Comparison of ENCODE assay signal across 8 cellular contexts in the genomic region with DNA sequence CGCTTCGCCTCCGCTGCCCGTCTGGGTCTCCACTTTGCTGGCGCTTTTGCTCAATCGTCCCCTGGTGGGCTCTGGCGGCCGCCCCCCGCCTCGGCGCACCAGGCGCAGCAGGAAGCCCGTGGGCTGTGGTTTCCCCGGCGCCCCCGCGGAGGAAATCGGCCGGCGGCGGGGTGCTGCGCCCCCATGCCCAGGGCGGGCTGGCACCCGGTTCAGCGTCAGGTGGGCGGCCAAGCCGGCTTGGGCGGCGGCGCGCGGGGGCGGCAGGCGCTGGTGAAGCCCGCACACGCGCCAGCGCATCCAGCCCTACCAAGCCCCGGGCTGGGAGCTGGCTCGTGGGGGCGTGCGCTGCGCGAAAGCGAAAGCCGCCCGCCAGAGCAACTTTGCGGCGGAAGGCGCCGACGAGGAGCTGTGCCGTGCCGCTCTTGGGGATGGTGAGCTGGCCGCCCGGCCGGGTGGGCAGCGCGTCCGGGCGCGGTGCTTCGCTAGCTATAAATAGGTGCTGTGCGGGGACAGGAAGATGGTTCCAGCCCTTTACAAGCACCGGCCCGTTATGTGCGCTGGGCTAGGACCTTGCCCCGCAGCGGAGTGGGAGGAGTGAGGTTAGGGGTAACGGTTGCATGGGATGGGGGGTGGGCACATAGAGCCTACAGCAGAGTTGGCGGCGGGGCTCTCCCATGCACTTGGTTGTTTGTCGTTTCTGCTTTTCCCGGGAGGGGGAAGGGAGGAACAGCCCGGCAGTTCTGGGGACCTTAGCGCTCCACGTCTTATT. TPM values are rescaled to one million over a fixed set of nuclear protein-coding genes. Genes with fewer than 3 reads are reported as not detected.
A peak's percentile ranks its signal among the peaks of the same experiment; 100 is the strongest.
DNase-seq lines count a peak whose midpoint lies in the region; ATAC-seq and TF ChIP-seq lines count a peak whose summit lies in the region.

No MANE protein-coding gene starts in this region.

- TF ChIP-seq POLR2A in GM19193 (IDR thresholded peaks at IDR 0.05; ENCODE audit: extremely low read depth, insufficient read depth, insufficient read length) (peak; percentile 44), right lobe of liver (IDR thresholded peaks at IDR 0.05) (no peak)

- 0% methylated on average over 13 of the region's 77 CpGs for WGBS in right lobe of liver (ENCODE audit: insufficient coverage, low coverage, low lambda C conversion rate, missing lambda C conversion rate)

- peak; percentile 19 to 44 (median 42) for ATAC-seq in right lobe of liver
- no peak for ATAC-seq in HG03108 (IDR thresholded peaks at IDR 0.05; ENCODE audit: unreplicated experiment)

- POLR2A ChIA-PET in AG04450 (lab: Yijun Ruan, JAX) = interaction anchor here (0.7 to 3.3 kb wide), 3 partner anchors 8 to 10 kb away, joined by 3 to 27 read pairs (median 3); no protein-coding TSS in a partner anchor

- H3K4me1 ChIP-seq in HUES6 (ENCODE audit: control insufficient read depth, insufficient read depth, low read length) (peaks cover 24% of the 10 kb centered on the region), right lobe of liver (peaks cover 0 to 9% (median 2%) of the 10 kb centered on the region in 4 donors)

- H3K9me3 ChIP-seq in AG04450 (ENCODE audit: control insufficient read depth, insufficient read depth, low read length) (no peaks in the 10 kb centered on the region), HUES6 (ENCODE audit: control insufficient read depth, insufficient read depth, low read depth, low read length) (no peaks in the 10 kb centered on the region), right lobe of liver (no peaks in the 10 kb centered on the region)

- intact Hi-C loops in right lobe of liver (cut with DNase I) = no loop called here

- H3K4me3 ChIP-seq in AG04450 (ENCODE audit: low read depth, low read length) (peak overlapping the region; percentile 95), HUES6 (ENCODE audit: low read depth, low read length) (peak overlapping the region; percentile 74), right lobe of liver (peak overlapping the region; percentile 64 to 81 (median 70))

- peak overlapping the region; percentile 21 for H3K9ac ChIP-seq in HUES6 (ENCODE audit: low read length)

- H3K27ac ChIP-seq in AG04450 (ENCODE audit: low read depth, low read length) (peak overlapping the region; percentile 47), HUES6 (ENCODE audit: low read depth, low read length) (no peak overlapping the region), right lobe of liver (peak overlapping the region; percentile 2 to 63 (median 40))

- CTCF ChIA-PET in AG04450 (lab: Charles Lee) = interaction anchor here (0.6 to 3.5 kb wide), 24 partner anchors 9 to 311 kb away, joined by 3 to 26 read pairs (median 6); no protein-coding TSS in a partner anchor

- H3K36me3 ChIP-seq in HUES6 (ENCODE audit: control insufficient read depth, insufficient read depth, low read length) = peaks cover 4% of the 10 kb centered on the region; the same call in 1 of the 2 replicates
- H3K36me3 ChIP-seq in right lobe of liver = no peaks in the 10 kb centered on the region

- DNase-seq in AG04450 (ENCODE audit: low read depth, low spot score) = no peak
- DNase-seq in activated CD4-positive, CD25-positive, alpha-beta regulatory T cell treated with anti-CD3 and anti-CD28 coated beads, Interleukin-2, amount 50 U/mL, for 16 hours (ENCODE audit: low read depth, low spot score) = peak; percentile 28
- peak; percentile 45 for DNase-seq in cerebellum (ENCODE audit: low spot score)
- DNase-seq in right lobe of liver = peak in 2 of 3 donors; percentile 58 to 59
- peak; percentile 41 for DNase-seq in stimulated activated CD8-positive, alpha-beta memory T cell treated with anti-CD3 and anti-CD28 coated beads, Interleukin-12 subunit alpha, Interleukin-12 subunit beta, amount 100 ng/mL, for 1 hour (ENCODE audit: low read depth)

- H3K27me3 ChIP-seq in AG04450 (ENCODE audit: control insufficient read depth, insufficient read depth, low read length) = no peaks in the 10 kb centered on the region
- H3K27me3 ChIP-seq in HUES6 (ENCODE audit: control insufficient read depth, insufficient read depth, low read length) = peaks cover 8% of the 10 kb centered on the region
- no peaks in the 10 kb centered on the region for H3K27me3 ChIP-seq in right lobe of liver

- TF ChIP-seq CTCF in AG04450 (IDR thresholded peaks at IDR 0.05; ENCODE audit: low read depth, low read length) (no peak), right lobe of liver (IDR thresholded peaks at IDR 0.05) (no peak)

RNA-seq across cellular contexts. Expression of a gene that starts 25.0 kb away (rescaled TPM):
- polyA plus RNA-seq in AG04450 (2011; rRNA removed) = 0.63 and 1.1 TPM in 2 replicates
- polyA minus RNA-seq in AG04450 (2011; rRNA and poly(A)+ RNA removed) = 0.09 and 0.32 TPM in 2 replicates
- total RNA-seq in cerebellum (0.54 TPM), right lobe of liver (1 to 10 TPM in 4 of 6 experiments, under 1 TPM in 2; 0.61 to 6.8 (median 2.0) TPM)
